Comparison of ENCODE assay signal across 1 cellular context in genomic region chr6:36574679-36575078, GRCh38.
TF ChIP-seq lines count a peak whose summit lies in the region.

No MANE protein-coding gene starts in this region.

TF ChIP-seq in K562, 482 proteins besides CTCF, POLR2A, EP300 and RAD21 (continued from another document):
- TF ChIP-seq RBM25 (IDR thresholded peaks at IDR 0.05; ENCODE audit: low read depth, low read length, severe bottlenecking) (peak; percentile 96), CBX3 (IDR thresholded peaks at IDR 0.05; ENCODE audit: borderline replicate concordance in 1 of 2, low read length in 2 of 2) (peak in 1 of 2 experiments; percentile 65; a peak in 1 of 3 replicates), ZNF316 (IDR thresholded peaks at IDR 0.05) (0 out of 2 replicates have a peak, but pooled peaks have one; percentile 43), TRIM28 (IDR thresholded peaks at IDR 0.05) (peak; percentile 69; the same call in 1 of the 2 replicates), MLX (CRISPR knock-in tag; conservative IDR thresholded peaks at IDR 0.05) (no peak), ZNF184 (CRISPR knock-in tag; IDR thresholded peaks at IDR 0.05) (peak; percentile 98), BCOR (IDR thresholded peaks at IDR 0.05) (peak; percentile 33; the same call in 1 of the 2 replicates)
